ENCODE assay signal across 8 cellular contexts in the genomic region with DNA sequence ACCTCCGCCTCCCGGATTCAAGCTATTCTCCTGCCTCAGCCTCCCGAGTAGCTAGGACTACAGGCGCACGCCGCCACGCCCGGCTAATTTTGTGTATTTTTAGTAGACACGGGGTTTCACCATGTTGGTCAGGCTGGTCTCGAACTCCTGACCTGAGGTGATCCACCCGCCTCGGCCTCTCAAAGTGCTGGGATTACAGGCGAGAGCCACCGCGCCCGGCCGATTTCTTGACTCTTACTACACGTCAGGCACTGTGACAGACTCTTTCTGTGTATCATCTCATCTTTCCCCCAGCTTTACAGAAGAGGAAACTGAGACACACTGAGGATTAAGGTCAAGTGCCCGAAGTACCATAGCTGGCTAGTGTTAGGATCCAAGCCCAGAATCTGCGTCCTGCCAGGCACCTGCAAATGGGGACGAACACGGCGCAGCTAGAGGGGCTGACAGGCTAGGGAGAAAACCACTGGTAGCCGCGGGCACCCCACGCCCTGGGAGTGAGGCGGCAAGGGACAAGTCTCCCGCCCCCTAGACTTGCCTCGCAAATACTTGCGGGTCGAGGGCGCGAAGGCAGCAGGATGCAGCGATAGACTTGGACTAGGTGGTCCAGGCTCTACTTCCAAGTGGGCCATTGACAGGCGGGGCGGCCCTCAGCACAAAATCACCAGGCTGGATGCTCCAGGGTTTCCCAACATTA. TPM values are rescaled to one million over a fixed set of nuclear protein-coding genes. Genes with fewer than 3 reads are reported as not detected.
DNase-seq lines count a peak whose midpoint lies in the region; ATAC-seq and TF ChIP-seq lines count a peak whose summit lies in the region.

No MANE protein-coding gene starts in this region.

- POLR2A ChIA-PET in activated CD8-positive, alpha-beta T cell treated with anti-CD3 and anti-CD28 coated beads, Interleukin-2, amount 10 ng/mL, durations not matched to agents 7 days and 5 days (lab: Charles Lee) = interaction anchor here (0.6 to 17.8 kb wide), 15 partner anchors 9 to 262 kb away, joined by 3 to 372 read pairs (median 4); partner anchors contain the start of genes BYSL, CCND3, MED20 and TOMM6

- TF ChIP-seq POLR2A in spleen (IDR thresholded peaks at IDR 0.05) = no peak

- H3K9me3 Mint-ChIP-seq in HFFc6 = no peaks in the 10 kb centered on the region
- H3K9me3 Mint-ChIP-seq in activated CD8-positive, alpha-beta T cell treated with anti-CD3 and anti-CD28 coated beads, Interleukin-2, amount 10 ng/mL, durations not matched to agents 7 days and 5 days (ENCODE audit: insufficient read depth) = no peaks in the 10 kb centered on the region

- 53 to 67% (median 59%) methylated on average over 34 to 36 of the region's 36 CpGs for WGBS in spleen, 5 donors

- no peaks in the 10 kb centered on the region for H3K9me3 ChIP-seq in spleen

- H3K4me1 Mint-ChIP-seq in HFFc6 (ENCODE audit: low read depth) = peaks cover 45% of the 10 kb centered on the region
- H3K4me1 Mint-ChIP-seq in activated CD8-positive, alpha-beta T cell treated with anti-CD3 and anti-CD28 coated beads, Interleukin-2, amount 10 ng/mL, durations not matched to agents 7 days and 5 days (ENCODE audit: low read depth) = peaks cover 74% of the 10 kb centered on the region

- H3K27me3 Mint-ChIP-seq in HFFc6 (ENCODE audit: insufficient read depth) = peaks cover 4% of the 10 kb centered on the region
- no peaks in the 10 kb centered on the region for H3K27me3 Mint-ChIP-seq in activated CD8-positive, alpha-beta T cell treated with anti-CD3 and anti-CD28 coated beads, Interleukin-2, amount 10 ng/mL, durations not matched to agents 7 days and 5 days (ENCODE audit: low read depth)

- H3K4me3 Mint-ChIP-seq in HFFc6 = peak overlapping the region; percentile 84
- H3K4me3 Mint-ChIP-seq in activated CD8-positive, alpha-beta T cell treated with anti-CD3 and anti-CD28 coated beads, Interleukin-2, amount 10 ng/mL, durations not matched to agents 7 days and 5 days = peak overlapping the region; percentile 95

- peaks cover 44 to 92% (median 79%) of the 10 kb centered on the region in 6 donors for H3K4me1 ChIP-seq in spleen

- no peak for ATAC-seq in activated CD8-positive, alpha-beta T cell treated with anti-CD3 and anti-CD28 coated beads, Interleukin-2, amount 10 ng/mL, durations not matched to agents 7 days and 5 days
- no peak for ATAC-seq in left ventricle myocardium superior
- no peak for ATAC-seq in HG02588 (IDR thresholded peaks at IDR 0.05; ENCODE audit: unreplicated experiment)
- ATAC-seq in GM21381 (IDR thresholded peaks at IDR 0.05; ENCODE audit: unreplicated experiment) = no peak

- TF ChIP-seq CTCF in HFFc6 (IDR thresholded peaks at IDR 0.05) = no peak
- no peak for TF ChIP-seq CTCF in spleen (IDR thresholded peaks at IDR 0.05 in 8 of 11, conservative IDR thresholded peaks at IDR 0.05 in 3 of 11)

- intact Hi-C loops in left ventricle myocardium superior (cut with micrococcal nuclease) = loop anchor here (5.0 to 10.0 kb wide), 2 partner anchors 107 to 264 kb away; partner anchors contain the start of genes CCND3, PRICKLE4 and TOMM6
- intact Hi-C loops in spleen (cut with DNase I; ENCODE audit: low total_unique reads) = loop anchor here (5.0 kb wide), 1 partner anchor 267 kb away; the partner anchor contains the start of gene PRICKLE4

- CTCF ChIA-PET in activated CD8-positive, alpha-beta T cell treated with anti-CD3 and anti-CD28 coated beads, Interleukin-2, amount 10 ng/mL, durations not matched to agents 7 days and 5 days (lab: Charles Lee) = interaction anchor here (0.7 to 16.7 kb wide), 8 partner anchors 55 to 263 kb away, joined by 4 to 451 read pairs (median 99); partner anchors contain the start of genes BYSL, CCND3, FRS3 and MED20

- peak overlapping the region; percentile 84 to 96 (median 95) for H3K27ac ChIP-seq in spleen

- DNase-seq in HFFc6 (no peak), left ventricle myocardium superior (peak; percentile 39), spleen (peak; percentile 90), NCI-H2107 (lab: John Stamatoyannopoulos, UW) (no peak), NK-92 (lab: John Stamatoyannopoulos, UW; ENCODE audit: unreplicated experiment) (no peak)
- no peak for DNase-seq in activated CD8-positive, alpha-beta T cell treated with anti-CD3 and anti-CD28 coated beads, Interleukin-2, amount 10 ng/mL, durations not matched to agents 7 days and 5 days

- H3K36me3 ChIP-seq in spleen = peaks cover 0 to 43% (median 20%) of the 10 kb centered on the region in 6 donors

- no peaks in the 10 kb centered on the region for H3K27me3 ChIP-seq in spleen (replicated peaks in 1 of 7)

- H3K4me3 ChIP-seq in spleen = peak overlapping the region; percentile 78 to 98 (median 88)

- peak overlapping the region; percentile 16; the same call in 1 of the 2 replicates for H3K27ac Mint-ChIP-seq in HFFc6
- peak overlapping the region; percentile 99 for H3K27ac Mint-ChIP-seq in activated CD8-positive, alpha-beta T cell treated with anti-CD3 and anti-CD28 coated beads, Interleukin-2, amount 10 ng/mL, durations not matched to agents 7 days and 5 days

- H3K36me3 Mint-ChIP-seq in HFFc6 (ENCODE audit: low read depth) = peaks cover 4% of the 10 kb centered on the region; the same call in 1 of the 2 replicates
- H3K36me3 Mint-ChIP-seq in activated CD8-positive, alpha-beta T cell treated with anti-CD3 and anti-CD28 coated beads, Interleukin-2, amount 10 ng/mL, durations not matched to agents 7 days and 5 days (ENCODE audit: low read depth) = peaks cover 34% of the 10 kb centered on the region

RNA-seq across cellular contexts. Expression of gene TAF8, which starts 1.1 kb away (rescaled TPM):
- total RNA-seq in HFFc6 (2021; fragmentation: NEBNext Ultra II Directional; extraction: Animal tissue kit (Norgen Biotek cat#: 25700)) = 10 to 100 TPM; 14.9 to 19.0 (median 16.0) TPM
- total RNA-seq in activated CD8-positive, alpha-beta T cell treated with anti-CD3 and anti-CD28 coated beads, Interleukin-2, amount 10 ng/mL, durations not matched to agents 7 days and 5 days = 10 to 100 TPM; 44.1 TPM
- total RNA-seq in left ventricle myocardium superior = 32.2 TPM
- 10 to 100 TPM; 32.1 to 56.3 (median 38.8) TPM for total RNA-seq in spleen
- 10 to 100 TPM in 1 of 3 donors, 1 to 10 TPM in 2; 8.2 to 12.5 (median 8.8) TPM for polyA plus RNA-seq in spleen

Comparison
In these comparisons a context has a peak if more than half of its experiments do, and no peak if none do; other contexts are left out.
1. DNase-seq: peak in left ventricle myocardium superior (single experiment) and spleen (single experiment); none in HFFc6 (single experiment), activated CD8-positive, alpha-beta T cell treated with anti-CD3 and anti-CD28 coated beads, Interleukin-2, amount 10 ng/mL, durations not matched to agents 7 days and 5 days (single experiment), NCI-H2107 (single experiment) and NK-92 (single experiment).